22 cellular contexts compared by ENCODE assay signal in the genomic region with DNA sequence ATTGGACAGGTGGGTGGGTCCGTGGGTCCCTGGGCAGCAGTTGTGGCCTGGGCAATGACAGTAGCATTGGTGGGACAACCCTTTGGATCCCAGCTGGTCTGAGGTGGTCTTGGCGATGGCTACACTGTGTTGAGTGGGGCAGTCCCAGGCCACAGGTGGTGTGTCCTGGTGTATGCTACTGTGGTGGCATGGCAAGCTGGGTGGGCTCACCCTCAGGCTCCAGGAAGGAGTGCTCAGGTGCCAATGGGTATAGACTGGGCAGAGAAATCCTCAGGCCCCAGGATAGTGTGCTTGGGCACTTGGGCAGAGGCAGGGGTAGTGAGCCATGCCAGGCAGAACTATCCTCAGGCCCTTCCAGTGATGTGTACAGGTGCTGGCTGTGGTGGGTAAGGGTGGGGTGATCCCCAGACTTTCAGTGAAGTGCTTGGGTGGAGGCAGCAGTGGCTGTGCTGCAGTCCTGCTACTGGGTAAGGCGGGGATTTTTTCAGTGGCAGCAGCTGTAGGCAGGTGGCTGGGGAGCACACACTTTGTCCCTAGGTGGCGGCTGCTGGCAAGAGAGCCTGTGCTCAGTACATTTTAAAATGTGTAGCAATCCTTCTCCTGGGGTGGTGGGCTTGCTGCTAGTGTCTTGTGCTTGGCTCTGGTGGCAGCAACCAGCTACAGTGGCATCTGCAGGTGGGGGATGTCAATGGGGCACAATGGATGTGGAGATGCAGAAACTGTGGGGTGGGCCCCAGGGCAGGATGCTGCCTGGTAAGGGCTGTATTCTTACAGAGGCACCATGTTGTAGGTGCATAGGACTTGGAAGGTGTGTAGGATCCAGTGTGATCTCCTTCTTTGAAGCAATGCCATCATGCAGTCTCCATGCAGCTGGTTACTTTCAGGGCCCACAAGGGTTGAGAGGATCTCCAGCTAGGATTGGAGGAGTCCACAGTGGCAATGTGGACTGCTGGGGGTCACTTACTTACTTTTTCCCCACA.
DNase-seq lines count a peak whose midpoint lies in the region; ATAC-seq and TF ChIP-seq lines count a peak whose summit lies in the region.
"Had no signal": no experiment of that assay in that cellular context is flagged by ENCODE, and none has a peak within 500 bp of the region (broad histone marks: within the 10 kb centered on the region; RNA-seq: fewer than 3 reads in every experiment).

No MANE protein-coding gene starts in this region.

- peaks cover 0 to 7% (median 5%) of the 10 kb centered on the region in 7 donors for H3K9me3 Mint-ChIP-seq in CD4-positive, CD25-positive, alpha-beta regulatory T cell
- peaks cover 7% of the 10 kb centered on the region for H3K9me3 Mint-ChIP-seq in neural crest cell

- TF ChIP-seq CTCF in neural crest cell (conservative IDR thresholded peaks at IDR 0.05) (no peak), esophagus squamous epithelium (IDR thresholded peaks at IDR 0.05) (no peak)

- no peak for ATAC-seq in CD4-positive, CD25-positive, alpha-beta regulatory T cell (ENCODE audit: low read depth in 2 of 2)
- ATAC-seq in GM18907 (IDR thresholded peaks at IDR 0.05; ENCODE audit: unreplicated experiment) (peak; percentile 74), GM19455 (IDR thresholded peaks at IDR 0.05; ENCODE audit: unreplicated experiment) (no peak)
- ATAC-seq: activated CD8-positive, alpha-beta T cell treated with anti-CD3 and anti-CD28 coated beads, Interleukin-2, amount 10 ng/mL, durations not matched to agents 7 days and 5 days; activated naive CD4-positive, alpha-beta T cell treated with anti-CD3 and anti-CD28 coated beads, Interleukin-2, amount 50 U/mL, for 72 hours; stimulated activated naive CD8-positive, alpha-beta T cell treated with anti-CD3 and anti-CD28 coated beads, Interleukin-15, Interleukin-2, amounts not matched to agents 100 U/mL and 50 U/mL, for 24 hours; WTC11 had no signal

- WGBS in esophagus squamous epithelium, 2 donors: 100% methylated on average over 2 of the region's 4 CpGs; no CpG with 5 or more reads in 1 of the 2 donors

- H3K27ac ChIP-seq in CD4-positive, CD25-positive, alpha-beta regulatory T cell (ENCODE audit: insufficient read depth, low read length, poor library complexity, severe bottlenecking): no peak overlapping the region
- H3K27ac ChIP-seq in substantia nigra (ENCODE audit: low read depth, low read length, poor library complexity, severe bottlenecking) (no peak overlapping the region), esophagus squamous epithelium (no peak overlapping the region)
- H3K27ac ChIP-seq: colonic mucosa, SJSA1, transverse colon had no signal

- H3K4me1 Mint-ChIP-seq in CD4-positive, CD25-positive, alpha-beta regulatory T cell: peaks cover 17 to 23% (median 22%) of the 10 kb centered on the region in 4 donors
- peaks cover 11% of the 10 kb centered on the region for H3K4me1 Mint-ChIP-seq in neural crest cell

- H3K4me3 Mint-ChIP-seq in CD4-positive, CD25-positive, alpha-beta regulatory T cell: no peak overlapping the region
- peak overlapping the region; percentile 84 for H3K4me3 Mint-ChIP-seq in neural crest cell
- H3K4me3 Mint-ChIP-seq: activated CD8-positive, alpha-beta T cell treated with anti-CD3 and anti-CD28 coated beads, Interleukin-2, amount 10 ng/mL, durations not matched to agents 7 days and 5 days had no signal

- intact Hi-C loops in esophagus squamous epithelium (cut with DNase I): no loop called here

- peak overlapping the region; percentile 6 to 57 (median 37) for H3K27ac Mint-ChIP-seq in CD4-positive, CD25-positive, alpha-beta regulatory T cell
- H3K27ac Mint-ChIP-seq in neural crest cell (ENCODE audit: unreplicated experiment): no peak overlapping the region
- H3K27ac Mint-ChIP-seq: activated CD8-positive, alpha-beta T cell treated with anti-CD3 and anti-CD28 coated beads, Interleukin-2, amount 10 ng/mL, durations not matched to agents 7 days and 5 days; activated naive CD4-positive, alpha-beta T cell treated with anti-CD3 and anti-CD28 coated beads, Interleukin-2, amount 50 U/mL, for 72 hours had no signal

- no peaks in the 10 kb centered on the region for H3K27me3 Mint-ChIP-seq in CD4-positive, CD25-positive, alpha-beta regulatory T cell
- H3K27me3 Mint-ChIP-seq in neural crest cell (ENCODE audit: low read depth): no peaks in the 10 kb centered on the region

- no peak for DNase-seq in CD4-positive, CD25-positive, alpha-beta regulatory T cell
- peak; percentile 25 to 74 for DNase-seq in SHP77 (lab: John Stamatoyannopoulos, UW)
- DNase-seq in neural crest cell (ENCODE audit: low read depth, low spot score): no peak
- no peak for DNase-seq in substantia nigra (lab: John Stamatoyannopoulos, UW)
- DNase-seq in esophagus squamous epithelium (lab: John Stamatoyannopoulos, UW): no peak
- DNase-seq in NCI-H2081 (lab: John Stamatoyannopoulos, UW): no peak
- DNase-seq: activated CD8-positive, alpha-beta T cell treated with anti-CD3 and anti-CD28 coated beads, Interleukin-2, amount 10 ng/mL, durations not matched to agents 7 days and 5 days; activated T-cell treated with anti-CD3 and anti-CD28 coated beads, Interleukin-2, amount 50 U/mL, for 48 hours; colonic mucosa; hypothalamus; KBM-7; kidney glomerular epithelial cell; midbrain; NCI-H526; retina; stimulated activated naive CD8-positive, alpha-beta T cell treated with anti-CD3 and anti-CD28 coated beads, Interleukin-15, Interleukin-2, amounts not matched to agents 100 U/mL and 50 U/mL, for 24 hours; transverse colon had no signal

- no peak overlapping the region for H3K4me3 ChIP-seq in CD4-positive, CD25-positive, alpha-beta regulatory T cell (ENCODE audit: low read depth, low read length)
- no peak overlapping the region for H3K4me3 ChIP-seq in esophagus squamous epithelium
- H3K4me3 ChIP-seq: colonic mucosa, SJSA1, transverse colon had no signal

- TF ChIP-seq POLR2A in esophagus squamous epithelium (IDR thresholded peaks at IDR 0.05): no peak

- H3K27me3 ChIP-seq in CD4-positive, CD25-positive, alpha-beta regulatory T cell (ENCODE audit: control insufficient read depth, insufficient read depth, low read length): no peaks in the 10 kb centered on the region
- no peaks in the 10 kb centered on the region for H3K27me3 ChIP-seq in esophagus squamous epithelium
- H3K27me3 ChIP-seq: colonic mucosa, SJSA1, transverse colon had no signal

- no peaks in the 10 kb centered on the region for H3K9me3 ChIP-seq in CD4-positive, CD25-positive, alpha-beta regulatory T cell (ENCODE audit: control insufficient read depth in 2 of 2, low read length in 2 of 2)
- H3K9me3 ChIP-seq in esophagus squamous epithelium: no peaks in the 10 kb centered on the region
- H3K9me3 ChIP-seq: colonic mucosa, SJSA1, transverse colon had no signal

- peaks cover 4% of the 10 kb centered on the region for H3K36me3 ChIP-seq in CD4-positive, CD25-positive, alpha-beta regulatory T cell (ENCODE audit: control insufficient read depth, insufficient read depth, low read length)
- H3K36me3 ChIP-seq in esophagus squamous epithelium: no peaks in the 10 kb centered on the region
- H3K36me3 ChIP-seq: colonic mucosa, SJSA1, transverse colon had no signal

- H3K4me1 ChIP-seq in CD4-positive, CD25-positive, alpha-beta regulatory T cell (ENCODE audit: control insufficient read depth, insufficient read depth, low read length, poor library complexity, severe bottlenecking): peaks cover 9% of the 10 kb centered on the region
- H3K4me1 ChIP-seq in esophagus squamous epithelium: peaks cover 0 to 10% (median 0%) of the 10 kb centered on the region in 3 donors
- H3K4me1 ChIP-seq: colonic mucosa, SJSA1 had no signal

- peaks cover 12% of the 10 kb centered on the region for H3K36me3 Mint-ChIP-seq in CD4-positive, CD25-positive, alpha-beta regulatory T cell
- peaks cover 13% of the 10 kb centered on the region for H3K36me3 Mint-ChIP-seq in neural crest cell (ENCODE audit: low read depth)

Comparison
In these comparisons a context has a peak if more than half of its experiments do, and no peak if none do; other contexts are left out.
1. DNase-seq: peak in SHP77 (2 of 2); none in CD4-positive, CD25-positive, alpha-beta regulatory T cell (0 of 3), neural crest cell (single experiment), substantia nigra (0 of 49), esophagus squamous epithelium (single experiment) and NCI-H2081 (0 of 2).